1 cellular context compared by ENCODE assay signal in the genomic region with DNA sequence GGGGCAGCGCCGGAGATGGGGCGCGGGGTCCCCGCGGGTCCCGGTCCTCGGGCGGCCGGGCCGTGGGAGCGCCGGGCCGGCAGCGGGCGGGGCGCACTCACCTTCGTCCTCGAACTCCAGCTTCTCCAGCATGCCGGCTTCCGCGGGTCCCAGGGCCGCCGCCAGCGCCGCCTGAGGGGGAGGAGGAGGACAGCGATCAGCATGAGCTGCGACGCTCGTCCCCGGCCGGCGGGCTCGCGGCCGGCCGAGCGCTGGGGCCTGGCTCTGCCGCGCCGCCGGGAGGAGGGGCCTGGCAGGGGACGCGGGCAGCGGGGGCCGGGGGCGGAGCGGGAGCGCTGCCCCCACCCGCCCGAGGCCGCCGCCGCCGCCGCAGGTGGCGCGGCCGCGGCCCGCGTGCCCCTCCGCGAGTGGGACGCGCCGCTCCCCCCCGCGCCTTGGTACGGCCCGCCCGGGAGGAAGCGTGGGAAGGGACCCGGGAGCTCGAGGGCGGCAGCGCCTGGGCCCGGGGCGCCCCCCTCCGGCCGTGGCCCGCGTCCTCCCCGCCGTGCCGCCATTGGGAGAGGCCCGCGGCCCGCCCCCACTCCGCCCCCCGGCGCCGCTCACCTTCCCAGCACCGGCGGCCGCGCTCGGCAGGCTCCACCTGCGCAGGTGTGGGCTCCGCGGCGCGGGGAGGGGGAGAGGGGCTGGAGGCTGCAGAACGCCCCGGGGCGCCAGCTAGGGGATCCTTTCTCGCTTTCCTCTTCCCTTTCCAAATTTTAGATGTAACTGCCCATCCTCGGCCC.
TF ChIP-seq lines count a peak whose summit lies in the region.

No MANE protein-coding gene starts in this region.

TF ChIP-seq in K562, 482 proteins besides CTCF, POLR2A, EP300 and RAD21 (continued from another document and continues in another):
- TF ChIP-seq, protein P1, sequence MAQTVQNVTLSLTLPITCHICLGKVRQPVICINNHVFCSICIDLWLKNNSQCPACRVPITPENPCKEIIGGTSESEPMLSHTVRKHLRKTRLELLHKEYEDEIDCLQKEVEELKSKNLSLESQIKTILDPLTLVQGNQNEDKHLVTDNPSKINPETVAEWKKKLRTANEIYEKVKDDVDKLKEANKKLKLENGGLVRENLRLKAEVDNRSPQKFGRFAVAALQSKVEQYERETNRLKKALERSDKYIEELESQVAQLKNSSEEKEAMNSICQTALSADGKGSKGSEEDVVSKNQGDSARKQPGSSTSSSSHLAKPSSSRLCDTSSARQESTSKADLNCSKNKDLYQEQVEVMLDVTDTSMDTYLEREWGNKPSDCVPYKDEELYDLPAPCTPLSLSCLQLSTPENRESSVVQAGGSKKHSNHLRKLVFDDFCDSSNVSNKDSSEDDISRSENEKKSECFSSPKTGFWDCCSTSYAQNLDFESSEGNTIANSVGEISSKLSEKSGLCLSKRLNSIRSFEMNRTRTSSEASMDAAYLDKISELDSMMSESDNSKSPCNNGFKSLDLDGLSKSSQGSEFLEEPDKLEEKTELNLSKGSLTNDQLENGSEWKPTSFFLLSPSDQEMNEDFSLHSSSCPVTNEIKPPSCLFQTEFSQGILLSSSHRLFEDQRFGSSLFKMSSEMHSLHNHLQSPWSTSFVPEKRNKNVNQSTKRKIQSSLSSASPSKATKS (CRISPR knock-in tag; IDR thresholded peaks at IDR 0.05): no peak
- peak; percentile 87; the same call in 1 of the 2 replicates for TF ChIP-seq ZBTB7A (IDR thresholded peaks at IDR 0.05; ENCODE audit: borderline replicate concordance, control insufficient read depth, low read depth, low read length)
- no peak for TF ChIP-seq KDM4B (IDR thresholded peaks at IDR 0.05; ENCODE audit: borderline replicate concordance in 2 of 2, low read depth in 1 of 2)
- TF ChIP-seq SIN3A (IDR thresholded peaks at IDR 0.05; ENCODE audit: borderline replicate concordance in 2 of 2, control insufficient read depth in 1 of 2, low read depth in 2 of 2, low read length in 2 of 2): 0 out of 4 replicates have a peak, but pooled peaks of 1 of the 2 experiments have one; percentile 18
- no peak for TF ChIP-seq FOXK1 (CRISPR knock-in tag; IDR thresholded peaks at IDR 0.05; ENCODE audit: borderline replicate concordance)
- 0 out of 2 replicates have a peak, but pooled peaks have one; percentile 7 for TF ChIP-seq RUNX1 (IDR thresholded peaks at IDR 0.05; ENCODE audit: low read depth)
- no peak for TF ChIP-seq KAT7 (CRISPR knock-in tag; IDR thresholded peaks at IDR 0.05; ENCODE audit: borderline replicate concordance)
- peak; percentile 67 to 79 for TF ChIP-seq MAZ (CRISPR knock-in tag; conservative IDR thresholded peaks at IDR 0.05 in 1 of 2, IDR thresholded peaks at IDR 0.05 in 1 of 2)
- TF ChIP-seq ZNF57 (CRISPR knock-in tag; IDR thresholded peaks at IDR 0.05): no peak
- TF ChIP-seq EWSR1 (IDR thresholded peaks at IDR 0.05; ENCODE audit: borderline replicate concordance, low read depth, partially characterized antibody): no peak
- TF ChIP-seq, protein P2, sequence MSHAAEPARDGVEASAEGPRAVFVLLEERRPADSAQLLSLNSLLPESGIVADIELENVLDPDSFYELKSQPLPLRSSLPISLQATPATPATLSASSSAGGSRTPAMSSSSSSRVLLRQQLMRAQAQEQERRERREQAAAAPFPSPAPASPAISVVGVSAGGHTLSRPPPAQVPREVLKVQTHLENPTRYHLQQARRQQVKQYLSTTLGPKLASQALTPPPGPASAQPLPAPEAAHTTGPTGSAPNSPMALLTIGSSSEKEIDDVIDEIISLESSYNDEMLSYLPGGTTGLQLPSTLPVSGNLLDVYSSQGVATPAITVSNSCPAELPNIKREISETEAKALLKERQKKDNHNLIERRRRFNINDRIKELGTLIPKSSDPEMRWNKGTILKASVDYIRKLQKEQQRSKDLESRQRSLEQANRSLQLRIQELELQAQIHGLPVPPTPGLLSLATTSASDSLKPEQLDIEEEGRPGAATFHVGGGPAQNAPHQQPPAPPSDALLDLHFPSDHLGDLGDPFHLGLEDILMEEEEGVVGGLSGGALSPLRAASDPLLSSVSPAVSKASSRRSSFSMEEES (CRISPR knock-in tag; IDR thresholded peaks at IDR 0.05): no peak
- TF ChIP-seq RBBP5 (IDR thresholded peaks at IDR 0.05; ENCODE audit: borderline replicate concordance, insufficient read depth, low read length, poor library complexity, severe bottlenecking): peak; percentile 54
- TF ChIP-seq, protein P3, sequence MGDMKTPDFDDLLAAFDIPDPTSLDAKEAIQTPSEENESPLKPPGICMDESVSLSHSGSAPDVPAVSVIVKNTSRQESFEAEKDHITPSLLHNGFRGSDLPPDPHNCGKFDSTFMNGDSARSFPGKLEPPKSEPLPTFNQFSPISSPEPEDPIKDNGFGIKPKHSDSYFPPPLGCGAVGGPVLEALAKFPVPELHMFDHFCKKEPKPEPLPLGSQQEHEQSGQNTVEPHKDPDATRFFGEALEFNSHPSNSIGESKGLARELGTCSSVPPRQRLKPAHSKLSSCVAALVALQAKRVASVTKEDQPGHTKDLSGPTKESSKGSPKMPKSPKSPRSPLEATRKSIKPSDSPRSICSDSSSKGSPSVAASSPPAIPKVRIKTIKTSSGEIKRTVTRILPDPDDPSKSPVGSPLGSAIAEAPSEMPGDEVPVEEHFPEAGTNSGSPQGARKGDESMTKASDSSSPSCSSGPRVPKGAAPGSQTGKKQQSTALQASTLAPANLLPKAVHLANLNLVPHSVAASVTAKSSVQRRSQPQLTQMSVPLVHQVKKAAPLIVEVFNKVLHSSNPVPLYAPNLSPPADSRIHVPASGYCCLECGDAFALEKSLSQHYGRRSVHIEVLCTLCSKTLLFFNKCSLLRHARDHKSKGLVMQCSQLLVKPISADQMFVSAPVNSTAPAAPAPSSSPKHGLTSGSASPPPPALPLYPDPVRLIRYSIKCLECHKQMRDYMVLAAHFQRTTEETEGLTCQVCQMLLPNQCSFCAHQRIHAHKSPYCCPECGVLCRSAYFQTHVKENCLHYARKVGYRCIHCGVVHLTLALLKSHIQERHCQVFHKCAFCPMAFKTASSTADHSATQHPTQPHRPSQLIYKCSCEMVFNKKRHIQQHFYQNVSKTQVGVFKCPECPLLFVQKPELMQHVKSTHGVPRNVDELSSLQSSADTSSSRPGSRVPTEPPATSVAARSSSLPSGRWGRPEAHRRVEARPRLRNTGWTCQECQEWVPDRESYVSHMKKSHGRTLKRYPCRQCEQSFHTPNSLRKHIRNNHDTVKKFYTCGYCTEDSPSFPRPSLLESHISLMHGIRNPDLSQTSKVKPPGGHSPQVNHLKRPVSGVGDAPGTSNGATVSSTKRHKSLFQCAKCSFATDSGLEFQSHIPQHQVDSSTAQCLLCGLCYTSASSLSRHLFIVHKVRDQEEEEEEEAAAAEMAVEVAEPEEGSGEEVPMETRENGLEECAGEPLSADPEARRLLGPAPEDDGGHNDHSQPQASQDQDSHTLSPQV (IDR thresholded peaks at IDR 0.05): 0 out of 2 replicates have a peak, but pooled peaks have one; percentile 32
- no peak for TF ChIP-seq SOX6 (IDR thresholded peaks at IDR 0.05)
- TF ChIP-seq, protein P4, sequence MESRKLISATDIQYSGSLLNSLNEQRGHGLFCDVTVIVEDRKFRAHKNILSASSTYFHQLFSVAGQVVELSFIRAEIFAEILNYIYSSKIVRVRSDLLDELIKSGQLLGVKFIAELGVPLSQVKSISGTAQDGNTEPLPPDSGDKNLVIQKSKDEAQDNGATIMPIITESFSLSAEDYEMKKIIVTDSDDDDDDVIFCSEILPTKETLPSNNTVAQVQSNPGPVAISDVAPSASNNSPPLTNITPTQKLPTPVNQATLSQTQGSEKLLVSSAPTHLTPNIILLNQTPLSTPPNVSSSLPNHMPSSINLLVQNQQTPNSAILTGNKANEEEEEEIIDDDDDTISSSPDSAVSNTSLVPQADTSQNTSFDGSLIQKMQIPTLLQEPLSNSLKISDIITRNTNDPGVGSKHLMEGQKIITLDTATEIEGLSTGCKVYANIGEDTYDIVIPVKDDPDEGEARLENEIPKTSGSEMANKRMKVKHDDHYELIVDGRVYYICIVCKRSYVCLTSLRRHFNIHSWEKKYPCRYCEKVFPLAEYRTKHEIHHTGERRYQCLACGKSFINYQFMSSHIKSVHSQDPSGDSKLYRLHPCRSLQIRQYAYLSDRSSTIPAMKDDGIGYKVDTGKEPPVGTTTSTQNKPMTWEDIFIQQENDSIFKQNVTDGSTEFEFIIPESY (CRISPR knock-in tag; IDR thresholded peaks at IDR 0.05): no peak
- TF ChIP-seq HNRNPLL (IDR thresholded peaks at IDR 0.05; ENCODE audit: low read depth, low read length, poor library complexity, severe bottlenecking): no peak
- TF ChIP-seq TOE1 (IDR thresholded peaks at IDR 0.05; ENCODE audit: borderline replicate concordance): no peak
- no peak for TF ChIP-seq TOE1 (CRISPR knock-in tag; IDR thresholded peaks at IDR 0.05; ENCODE audit: borderline replicate concordance, low read depth)
- TF ChIP-seq ZNF696 (CRISPR knock-in tag; conservative IDR thresholded peaks at IDR 0.05): no peak
- peak; percentile 91 for TF ChIP-seq RB1 (IDR thresholded peaks at IDR 0.05; ENCODE audit: low read depth)
- no peak for TF ChIP-seq ZNF175 (CRISPR knock-in tag; IDR thresholded peaks at IDR 0.05; ENCODE audit: low read depth)
- TF ChIP-seq ZNF224 (CRISPR knock-in tag; IDR thresholded peaks at IDR 0.05): no peak
- TF ChIP-seq BRF1 (IDR thresholded peaks at IDR 0.05; ENCODE audit: borderline replicate concordance, extremely low read depth, insufficient read length): no peak
- no peak for TF ChIP-seq PTTG1 (tag; IDR thresholded peaks at IDR 0.05; ENCODE audit: low read depth)
- no peak for TF ChIP-seq HEY1 (CRISPR knock-in tag; IDR thresholded peaks at IDR 0.05; ENCODE audit: borderline replicate concordance)
- TF ChIP-seq ETV1 (tag; conservative IDR thresholded peaks at IDR 0.05; ENCODE audit: low read depth): no peak
- TF ChIP-seq ZNF75A (CRISPR knock-in tag; IDR thresholded peaks at IDR 0.05): no peak
- TF ChIP-seq FOXA3 (CRISPR knock-in tag; conservative IDR thresholded peaks at IDR 0.05 in 1 of 2, IDR thresholded peaks at IDR 0.05 in 1 of 2): no peak
- no peak for TF ChIP-seq NELFE (IDR thresholded peaks at IDR 0.05; ENCODE audit: insufficient read depth, insufficient read length)
- TF ChIP-seq ATF1 (CRISPR knock-in tag; IDR thresholded peaks at IDR 0.05): no peak
- no peak for TF ChIP-seq ATF1 (tag; IDR thresholded peaks at IDR 0.05)
- no peak for TF ChIP-seq ZNF140 (CRISPR knock-in tag; IDR thresholded peaks at IDR 0.05)
- 0 out of 2 replicates have a peak, but pooled peaks have one; percentile 34 for TF ChIP-seq ERF (CRISPR knock-in tag; IDR thresholded peaks at IDR 0.05)
- TF ChIP-seq MCM3 (IDR thresholded peaks at IDR 0.05): no peak
- TF ChIP-seq, protein P5, sequence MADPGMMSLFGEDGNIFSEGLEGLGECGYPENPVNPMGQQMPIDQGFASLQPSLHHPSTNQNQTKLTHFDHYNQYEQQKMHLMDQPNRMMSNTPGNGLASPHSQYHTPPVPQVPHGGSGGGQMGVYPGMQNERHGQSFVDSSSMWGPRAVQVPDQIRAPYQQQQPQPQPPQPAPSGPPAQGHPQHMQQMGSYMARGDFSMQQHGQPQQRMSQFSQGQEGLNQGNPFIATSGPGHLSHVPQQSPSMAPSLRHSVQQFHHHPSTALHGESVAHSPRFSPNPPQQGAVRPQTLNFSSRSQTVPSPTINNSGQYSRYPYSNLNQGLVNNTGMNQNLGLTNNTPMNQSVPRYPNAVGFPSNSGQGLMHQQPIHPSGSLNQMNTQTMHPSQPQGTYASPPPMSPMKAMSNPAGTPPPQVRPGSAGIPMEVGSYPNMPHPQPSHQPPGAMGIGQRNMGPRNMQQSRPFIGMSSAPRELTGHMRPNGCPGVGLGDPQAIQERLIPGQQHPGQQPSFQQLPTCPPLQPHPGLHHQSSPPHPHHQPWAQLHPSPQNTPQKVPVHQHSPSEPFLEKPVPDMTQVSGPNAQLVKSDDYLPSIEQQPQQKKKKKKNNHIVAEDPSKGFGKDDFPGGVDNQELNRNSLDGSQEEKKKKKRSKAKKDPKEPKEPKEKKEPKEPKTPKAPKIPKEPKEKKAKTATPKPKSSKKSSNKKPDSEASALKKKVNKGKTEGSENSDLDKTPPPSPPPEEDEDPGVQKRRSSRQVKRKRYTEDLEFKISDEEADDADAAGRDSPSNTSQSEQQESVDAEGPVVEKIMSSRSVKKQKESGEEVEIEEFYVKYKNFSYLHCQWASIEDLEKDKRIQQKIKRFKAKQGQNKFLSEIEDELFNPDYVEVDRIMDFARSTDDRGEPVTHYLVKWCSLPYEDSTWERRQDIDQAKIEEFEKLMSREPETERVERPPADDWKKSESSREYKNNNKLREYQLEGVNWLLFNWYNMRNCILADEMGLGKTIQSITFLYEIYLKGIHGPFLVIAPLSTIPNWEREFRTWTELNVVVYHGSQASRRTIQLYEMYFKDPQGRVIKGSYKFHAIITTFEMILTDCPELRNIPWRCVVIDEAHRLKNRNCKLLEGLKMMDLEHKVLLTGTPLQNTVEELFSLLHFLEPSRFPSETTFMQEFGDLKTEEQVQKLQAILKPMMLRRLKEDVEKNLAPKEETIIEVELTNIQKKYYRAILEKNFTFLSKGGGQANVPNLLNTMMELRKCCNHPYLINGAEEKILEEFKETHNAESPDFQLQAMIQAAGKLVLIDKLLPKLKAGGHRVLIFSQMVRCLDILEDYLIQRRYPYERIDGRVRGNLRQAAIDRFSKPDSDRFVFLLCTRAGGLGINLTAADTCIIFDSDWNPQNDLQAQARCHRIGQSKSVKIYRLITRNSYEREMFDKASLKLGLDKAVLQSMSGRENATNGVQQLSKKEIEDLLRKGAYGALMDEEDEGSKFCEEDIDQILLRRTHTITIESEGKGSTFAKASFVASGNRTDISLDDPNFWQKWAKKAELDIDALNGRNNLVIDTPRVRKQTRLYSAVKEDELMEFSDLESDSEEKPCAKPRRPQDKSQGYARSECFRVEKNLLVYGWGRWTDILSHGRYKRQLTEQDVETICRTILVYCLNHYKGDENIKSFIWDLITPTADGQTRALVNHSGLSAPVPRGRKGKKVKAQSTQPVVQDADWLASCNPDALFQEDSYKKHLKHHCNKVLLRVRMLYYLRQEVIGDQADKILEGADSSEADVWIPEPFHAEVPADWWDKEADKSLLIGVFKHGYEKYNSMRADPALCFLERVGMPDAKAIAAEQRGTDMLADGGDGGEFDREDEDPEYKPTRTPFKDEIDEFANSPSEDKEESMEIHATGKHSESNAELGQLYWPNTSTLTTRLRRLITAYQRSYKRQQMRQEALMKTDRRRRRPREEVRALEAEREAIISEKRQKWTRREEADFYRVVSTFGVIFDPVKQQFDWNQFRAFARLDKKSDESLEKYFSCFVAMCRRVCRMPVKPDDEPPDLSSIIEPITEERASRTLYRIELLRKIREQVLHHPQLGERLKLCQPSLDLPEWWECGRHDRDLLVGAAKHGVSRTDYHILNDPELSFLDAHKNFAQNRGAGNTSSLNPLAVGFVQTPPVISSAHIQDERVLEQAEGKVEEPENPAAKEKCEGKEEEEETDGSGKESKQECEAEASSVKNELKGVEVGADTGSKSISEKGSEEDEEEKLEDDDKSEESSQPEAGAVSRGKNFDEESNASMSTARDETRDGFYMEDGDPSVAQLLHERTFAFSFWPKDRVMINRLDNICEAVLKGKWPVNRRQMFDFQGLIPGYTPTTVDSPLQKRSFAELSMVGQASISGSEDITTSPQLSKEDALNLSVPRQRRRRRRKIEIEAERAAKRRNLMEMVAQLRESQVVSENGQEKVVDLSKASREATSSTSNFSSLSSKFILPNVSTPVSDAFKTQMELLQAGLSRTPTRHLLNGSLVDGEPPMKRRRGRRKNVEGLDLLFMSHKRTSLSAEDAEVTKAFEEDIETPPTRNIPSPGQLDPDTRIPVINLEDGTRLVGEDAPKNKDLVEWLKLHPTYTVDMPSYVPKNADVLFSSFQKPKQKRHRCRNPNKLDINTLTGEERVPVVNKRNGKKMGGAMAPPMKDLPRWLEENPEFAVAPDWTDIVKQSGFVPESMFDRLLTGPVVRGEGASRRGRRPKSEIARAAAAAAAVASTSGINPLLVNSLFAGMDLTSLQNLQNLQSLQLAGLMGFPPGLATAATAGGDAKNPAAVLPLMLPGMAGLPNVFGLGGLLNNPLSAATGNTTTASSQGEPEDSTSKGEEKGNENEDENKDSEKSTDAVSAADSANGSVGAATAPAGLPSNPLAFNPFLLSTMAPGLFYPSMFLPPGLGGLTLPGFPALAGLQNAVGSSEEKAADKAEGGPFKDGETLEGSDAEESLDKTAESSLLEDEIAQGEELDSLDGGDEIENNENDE (IDR thresholded peaks at IDR 0.05; ENCODE audit: low read depth, low read length): no peak
- no peak for TF ChIP-seq GTF2E2 (tag; IDR thresholded peaks at IDR 0.05)
